ENCODE assay signal across 29 cellular contexts in genomic region chr12:46439793-46440511, GRCh38.
A peak's percentile ranks its signal among the peaks of the same experiment; 100 is the strongest.
DNase-seq lines count a peak whose midpoint lies in the region; ATAC-seq, FAIRE-seq and TF ChIP-seq lines count a peak whose summit lies in the region.
"Had no signal": no experiment of that assay in that cellular context is flagged by ENCODE, and none has a peak within 500 bp of the region (broad histone marks: within the 10 kb centered on the region; RNA-seq: fewer than 3 reads in every experiment).

No MANE protein-coding gene starts in this region.

- DNase-seq in A673 (ENCODE audit: low spot score) (peak; percentile 39), HTR-8/SVneo (ENCODE audit: insufficient read length, low spot score) (no peak), WTC11 (ENCODE audit: low spot score) (no peak), foreskin keratinocyte (peak in 1 of 2 donors; percentile 37), chondrocyte (ENCODE audit: low spot score) (no peak), MV-4-11 (lab: John Stamatoyannopoulos, UW) (no peak)
- no peak for DNase-seq in effector memory CD8-positive, alpha-beta T cell
- DNase-seq: ACHN; activated CD4-positive, alpha-beta T cell treated with anti-CD3 and anti-CD28 coated beads, Interleukin-2, amount 10 ng/mL, durations not matched to agents 24 days and 14 days; activated naive CD8-positive, alpha-beta T cell treated with anti-CD3 and anti-CD28 coated beads, Interleukin-2, amount 10 ng/mL, durations not matched to agents 7 days and 5 days; effector CD4-positive, alpha-beta T cell; GOT3; KBM-7; left colon; naive thymus-derived CD8-positive, alpha-beta T cell; NCI-H1048; NCI-H1930; NCI-H446; NK-92 treated with Interleukin-12 subunit alpha and Interleukin-12 subunit beta, amount 100 ng/mL, for 24 hours; pancreas; right cardiac atrium; stimulated activated naive CD8-positive, alpha-beta T cell treated with anti-CD3 and anti-CD28 coated beads, Interleukin-15, amount 100 ng/mL, for 72 hours; T-helper 17 cell; transverse colon had no signal

- H3K36me3 Mint-ChIP-seq in WTC11 (no peaks in the 10 kb centered on the region), chondrocyte (ENCODE audit: low read depth) (no peaks in the 10 kb centered on the region)
- H3K36me3 Mint-ChIP-seq in effector memory CD8-positive, alpha-beta T cell (ENCODE audit: insufficient read depth), result no peaks in the 10 kb centered on the region
- H3K36me3 Mint-ChIP-seq: naive thymus-derived CD8-positive, alpha-beta T cell had no signal

- CTCF ChIA-PET in A673 (lab: Charles Lee), result no interaction called here
- CTCF ChIA-PET in WTC11 (lab: Charles Lee), result no interaction called here

- H3K27me3 Mint-ChIP-seq in WTC11 (ENCODE audit: low read depth) (no peaks in the 10 kb centered on the region), chondrocyte (ENCODE audit: low read depth) (no peaks in the 10 kb centered on the region)
- H3K27me3 Mint-ChIP-seq in effector memory CD8-positive, alpha-beta T cell, result peaks cover 7 to 8% of the 10 kb centered on the region in 2 donors
- H3K27me3 Mint-ChIP-seq: activated naive CD8-positive, alpha-beta T cell treated with anti-CD3 and anti-CD28 coated beads, Interleukin-2, amount 10 ng/mL, durations not matched to agents 7 days and 5 days; naive thymus-derived CD8-positive, alpha-beta T cell; stimulated activated naive CD8-positive, alpha-beta T cell treated with anti-CD3 and anti-CD28 coated beads, Interleukin-15, amount 100 ng/mL, for 72 hours had no signal

- H3K36me3 ChIP-seq in A673 (ENCODE audit: insufficient read depth, low read length, poor library complexity, severe bottlenecking), result no peaks in the 10 kb centered on the region
- H3K36me3 ChIP-seq: BLaER1 treated with 17β-estradiol and CSF1 and Interleukin-3, amounts not matched to agents 10 nM and 100 nM; pancreas had no signal

- POLR2A ChIA-PET in A673 (lab: Charles Lee; ENCODE audit: low non-redundant PET) (interaction anchor here (1.1 kb wide), 1 partner anchor 109 kb away, joined by 4 read pairs; no protein-coding TSS in a partner anchor), WTC11 (lab: Charles Lee) (no interaction called here)

- H3K4me1 ChIP-seq in A673 (ENCODE audit: insufficient read depth, low read length, poor library complexity, severe bottlenecking) (peaks cover 79% of the 10 kb centered on the region), foreskin keratinocyte (peaks cover 50% of the 10 kb centered on the region)

- intact Hi-C loops in A673 (cut with micrococcal nuclease; ENCODE audit: unreplicated experiment), result no loop called here

- H3K9me3 Mint-ChIP-seq in WTC11 (no peaks in the 10 kb centered on the region), chondrocyte (ENCODE audit: low read depth) (no peaks in the 10 kb centered on the region)
- H3K9me3 Mint-ChIP-seq in effector memory CD8-positive, alpha-beta T cell, result no peaks in the 10 kb centered on the region
- H3K9me3 Mint-ChIP-seq: activated naive CD8-positive, alpha-beta T cell treated with anti-CD3 and anti-CD28 coated beads, Interleukin-2, amount 10 ng/mL, durations not matched to agents 7 days and 5 days; stimulated activated naive CD8-positive, alpha-beta T cell treated with anti-CD3 and anti-CD28 coated beads, Interleukin-15, amount 100 ng/mL, for 72 hours had no signal

- H3K4me3 ChIP-seq in A673 (ENCODE audit: low read depth, low read length, poor library complexity, severe bottlenecking), result no peak overlapping the region
- H3K4me3 ChIP-seq: BLaER1 treated with 17β-estradiol and CSF1 and Interleukin-3, amounts not matched to agents 10 nM and 100 nM; pancreas; transverse colon had no signal

- H3K9me3 ChIP-seq in A673 (ENCODE audit: low read depth, low read length, poor library complexity, severe bottlenecking), result no peaks in the 10 kb centered on the region
- H3K9me3 ChIP-seq: BLaER1 treated with 17β-estradiol and CSF1 and Interleukin-3, amounts not matched to agents 10 nM and 100 nM; pancreas; transverse colon had no signal

- H3K4me1 Mint-ChIP-seq in WTC11 (peaks cover 22% of the 10 kb centered on the region), chondrocyte (ENCODE audit: low read depth) (peaks cover 32% of the 10 kb centered on the region)
- H3K4me1 Mint-ChIP-seq in effector memory CD8-positive, alpha-beta T cell (ENCODE audit: low read depth in 2 of 2), result no peaks in the 10 kb centered on the region

- H3K27ac ChIP-seq in A673 (ENCODE audit: low read depth, low read length, poor library complexity, severe bottlenecking) (no peak overlapping the region), foreskin keratinocyte (peak overlapping the region; percentile 72)
- H3K27ac ChIP-seq: BLaER1 treated with 17β-estradiol and CSF1 and Interleukin-3, amounts not matched to agents 10 nM and 100 nM; pancreas; transverse colon had no signal

- BruUV-seq in A673 (replicated peaks; lab: Mats Ljungman, UMichigan), result no TSS peak

- no peaks in the 10 kb centered on the region for H3K27me3 ChIP-seq in A673 (replicated peaks; ENCODE audit: insufficient read depth, low read depth, low read length, poor library complexity)
- no peaks in the 10 kb centered on the region for H3K27me3 ChIP-seq in foreskin keratinocyte
- H3K27me3 ChIP-seq: BLaER1 treated with 17β-estradiol and CSF1 and Interleukin-3, amounts not matched to agents 10 nM and 100 nM; pancreas; transverse colon had no signal

- ATAC-seq in WTC11 (no peak), foreskin keratinocyte (peak; percentile 5), GM18502 (IDR thresholded peaks at IDR 0.05; ENCODE audit: poor library complexity, unreplicated experiment) (no peak)
- no peak for ATAC-seq in effector memory CD8-positive, alpha-beta T cell (replicated peaks)
- ATAC-seq: left colon; naive thymus-derived CD8-positive, alpha-beta T cell; pancreas; right cardiac atrium; stimulated activated naive CD8-positive, alpha-beta T cell treated with anti-CD3 and anti-CD28 coated beads, Interleukin-15, amount 100 ng/mL, for 72 hours; T-helper 17 cell had no signal

- TF ChIP-seq CTCF in A673 (conservative IDR thresholded peaks at IDR 0.05; ENCODE audit: low read depth, low read length) (no peak), WTC11 (IDR thresholded peaks at IDR 0.05) (no peak), foreskin keratinocyte (conservative IDR thresholded peaks at IDR 0.05) (no peak), chondrocyte (IDR thresholded peaks at IDR 0.05) (no peak)

- H3K4me3 Mint-ChIP-seq in WTC11 (no peak overlapping the region), chondrocyte (ENCODE audit: unreplicated experiment) (no peak overlapping the region)
- no peak overlapping the region for H3K4me3 Mint-ChIP-seq in effector memory CD8-positive, alpha-beta T cell
- H3K4me3 Mint-ChIP-seq: activated CD4-positive, alpha-beta T cell treated with anti-CD3 and anti-CD28 coated beads, Interleukin-2, amount 10 ng/mL, durations not matched to agents 24 days and 14 days; activated naive CD8-positive, alpha-beta T cell treated with anti-CD3 and anti-CD28 coated beads, Interleukin-2, amount 10 ng/mL, durations not matched to agents 7 days and 5 days; naive thymus-derived CD8-positive, alpha-beta T cell; stimulated activated naive CD8-positive, alpha-beta T cell treated with anti-CD3 and anti-CD28 coated beads, Interleukin-15, amount 100 ng/mL, for 72 hours; T-helper 17 cell had no signal

- peak; percentile 9 for FAIRE-seq in HTR-8/SVneo (lab: Jason Lieb, UNC)
- FAIRE-seq: D721Med, GM18507, pancreas, RCC 7860 had no signal

- H3K27ac Mint-ChIP-seq in WTC11 (no peak overlapping the region), chondrocyte (ENCODE audit: unreplicated experiment) (no peak overlapping the region)
- peak overlapping the region in 1 of 2 donors; percentile 52 for H3K27ac Mint-ChIP-seq in effector memory CD8-positive, alpha-beta T cell
- H3K27ac Mint-ChIP-seq: activated CD4-positive, alpha-beta T cell treated with anti-CD3 and anti-CD28 coated beads, Interleukin-2, amount 10 ng/mL, durations not matched to agents 24 days and 14 days; activated naive CD8-positive, alpha-beta T cell treated with anti-CD3 and anti-CD28 coated beads, Interleukin-2, amount 10 ng/mL, durations not matched to agents 7 days and 5 days; naive thymus-derived CD8-positive, alpha-beta T cell; stimulated activated naive CD8-positive, alpha-beta T cell treated with anti-CD3 and anti-CD28 coated beads, Interleukin-15, amount 100 ng/mL, for 72 hours; T-helper 17 cell had no signal

TF ChIP-seq in WTC11, 78 proteins besides CTCF, POLR2A, EP300 and RAD21 (continues in another document):
- TF ChIP-seq PRRX2 (CRISPR knock-in tag; IDR thresholded peaks at IDR 0.05) (no peak), AR (CRISPR knock-in tag; IDR thresholded peaks at IDR 0.05) (no peak), USF1 (CRISPR knock-in tag; IDR thresholded peaks at IDR 0.05) (peak; percentile 44; the same call in 1 of the 2 replicates), MXD4 (CRISPR knock-in tag; IDR thresholded peaks at IDR 0.05; ENCODE audit: borderline replicate concordance) (no peak)
